1 cellular context compared by ENCODE assay signal in the genomic region with DNA sequence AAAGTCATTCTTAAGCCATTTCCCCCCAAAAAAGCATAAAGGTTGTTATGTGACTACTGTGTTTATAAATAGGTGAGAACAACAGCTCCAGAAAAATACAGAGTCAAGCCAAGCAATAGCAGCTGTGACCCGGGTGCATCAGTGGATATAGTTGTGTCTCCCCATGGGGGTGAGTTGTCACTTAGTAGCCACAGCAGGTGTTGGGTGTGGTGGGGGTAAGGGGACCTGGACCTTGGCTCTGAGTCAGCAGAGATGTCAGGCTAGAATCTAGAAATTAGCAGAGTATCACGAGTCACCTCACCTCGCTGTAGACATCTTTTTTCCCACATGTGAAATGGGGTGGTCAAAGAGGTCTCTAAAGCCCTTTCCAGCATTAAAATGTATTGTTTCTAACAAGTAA.
TF ChIP-seq lines count a peak whose summit lies in the region.

No MANE protein-coding gene starts in this region.

TF ChIP-seq in SK-N-SH treated with all-trans-retinoic acid at 6 μM for 48 hours, 23 proteins besides CTCF, POLR2A, EP300 and RAD21 (continued from another document):
- TF ChIP-seq, protein P1, sequence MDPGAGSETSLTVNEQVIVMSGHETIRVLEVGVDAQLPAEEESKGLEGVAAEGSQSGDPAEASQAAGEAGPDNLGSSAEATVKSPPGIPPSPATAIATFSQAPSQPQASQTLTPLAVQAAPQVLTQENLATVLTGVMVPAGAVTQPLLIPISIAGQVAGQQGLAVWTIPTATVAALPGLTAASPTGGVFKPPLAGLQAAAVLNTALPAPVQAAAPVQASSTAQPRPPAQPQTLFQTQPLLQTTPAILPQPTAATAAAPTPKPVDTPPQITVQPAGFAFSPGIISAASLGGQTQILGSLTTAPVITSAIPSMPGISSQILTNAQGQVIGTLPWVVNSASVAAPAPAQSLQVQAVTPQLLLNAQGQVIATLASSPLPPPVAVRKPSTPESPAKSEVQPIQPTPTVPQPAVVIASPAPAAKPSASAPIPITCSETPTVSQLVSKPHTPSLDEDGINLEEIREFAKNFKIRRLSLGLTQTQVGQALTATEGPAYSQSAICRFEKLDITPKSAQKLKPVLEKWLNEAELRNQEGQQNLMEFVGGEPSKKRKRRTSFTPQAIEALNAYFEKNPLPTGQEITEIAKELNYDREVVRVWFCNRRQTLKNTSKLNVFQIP (CRISPR knock-in tag; IDR thresholded peaks at IDR 0.05; ENCODE audit: borderline replicate concordance, low read depth) = no peak
- TF ChIP-seq CSDC2 (CRISPR knock-in tag; IDR thresholded peaks at IDR 0.05) = no peak
- TF ChIP-seq, protein P2, sequence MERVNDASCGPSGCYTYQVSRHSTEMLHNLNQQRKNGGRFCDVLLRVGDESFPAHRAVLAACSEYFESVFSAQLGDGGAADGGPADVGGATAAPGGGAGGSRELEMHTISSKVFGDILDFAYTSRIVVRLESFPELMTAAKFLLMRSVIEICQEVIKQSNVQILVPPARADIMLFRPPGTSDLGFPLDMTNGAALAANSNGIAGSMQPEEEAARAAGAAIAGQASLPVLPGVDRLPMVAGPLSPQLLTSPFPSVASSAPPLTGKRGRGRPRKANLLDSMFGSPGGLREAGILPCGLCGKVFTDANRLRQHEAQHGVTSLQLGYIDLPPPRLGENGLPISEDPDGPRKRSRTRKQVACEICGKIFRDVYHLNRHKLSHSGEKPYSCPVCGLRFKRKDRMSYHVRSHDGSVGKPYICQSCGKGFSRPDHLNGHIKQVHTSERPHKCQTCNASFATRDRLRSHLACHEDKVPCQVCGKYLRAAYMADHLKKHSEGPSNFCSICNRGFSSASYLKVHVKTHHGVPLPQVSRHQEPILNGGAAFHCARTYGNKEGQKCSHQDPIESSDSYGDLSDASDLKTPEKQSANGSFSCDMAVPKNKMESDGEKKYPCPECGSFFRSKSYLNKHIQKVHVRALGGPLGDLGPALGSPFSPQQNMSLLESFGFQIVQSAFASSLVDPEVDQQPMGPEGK (CRISPR knock-in tag; IDR thresholded peaks at IDR 0.05; ENCODE audit: borderline replicate concordance) = no peak
- TF ChIP-seq SNAI2 (CRISPR knock-in tag; IDR thresholded peaks at IDR 0.05) = no peak
- no peak for TF ChIP-seq BACH2 (CRISPR knock-in tag; IDR thresholded peaks at IDR 0.05; ENCODE audit: borderline replicate concordance)
- TF ChIP-seq TCF4 (CRISPR knock-in tag; IDR thresholded peaks at IDR 0.05; ENCODE audit: borderline replicate concordance) = no peak
- no peak for TF ChIP-seq ISL1 (CRISPR knock-in tag; IDR thresholded peaks at IDR 0.05)
